Comparison of ENCODE assay signal across 12 cellular contexts in genomic region chr5:135028791-135029467, GRCh38. TPM values are rescaled to one million over a fixed set of nuclear protein-coding genes. Genes with fewer than 3 reads are reported as not detected.
DNase-seq lines count a peak whose midpoint lies in the region; ATAC-seq and TF ChIP-seq lines count a peak whose summit lies in the region.
"Had no signal": no experiment of that assay in that cellular context is flagged by ENCODE, and none has a peak within 500 bp of the region (broad histone marks: within the 10 kb centered on the region; RNA-seq: fewer than 3 reads in every experiment).

No MANE protein-coding gene starts in this region.

- ATAC-seq in esophagus mucosa, result peak; percentile 5
- no peak for ATAC-seq in naive thymus-derived CD4-positive, alpha-beta T cell
- ATAC-seq in GM19463 (IDR thresholded peaks at IDR 0.05; ENCODE audit: unreplicated experiment), result no peak

- TF ChIP-seq CTCF in adrenal gland (IDR thresholded peaks at IDR 0.05) (no peak), right atrium auricular region (IDR thresholded peaks at IDR 0.05) (no peak)

- WGBS in adrenal gland, 4 donors, result 13 to 22% (median 16%) methylated on average over 32 to 62 of the region's 62 CpGs

- TF ChIP-seq POLR2A in adrenal gland (IDR thresholded peaks at IDR 0.05), result no peak

- CTCF ChIA-PET in naive thymus-derived CD4-positive, alpha-beta T cell (lab: Charles Lee), result no interaction called here

- H3K9ac ChIP-seq in ES-I3 (ENCODE audit: low read depth, low read length), result peak overlapping the region; percentile 16; the same call in 1 of the 2 replicates
- H3K9ac ChIP-seq in NT2/D1 (ENCODE audit: insufficient read length, low read depth), result no peak overlapping the region

- H3K4me1 ChIP-seq in ES-I3 (ENCODE audit: insufficient read depth, low read length) (peaks cover 20% of the 10 kb centered on the region), NT2/D1 (ENCODE audit: insufficient read depth, insufficient read length) (peaks cover 4% of the 10 kb centered on the region), adrenal gland (replicated peaks in 1 of 2) (peaks cover 20 to 27% of the 10 kb centered on the region in 2 donors), right atrium auricular region (peaks cover 0 to 48% of the 10 kb centered on the region in 2 donors), SJCRH30 (peaks cover 25% of the 10 kb centered on the region)
- peaks cover 0 to 14% of the 10 kb centered on the region in 2 donors for H3K4me1 ChIP-seq in naive thymus-derived CD4-positive, alpha-beta T cell (ENCODE audit: control insufficient read depth in 2 of 2, insufficient read depth in 2 of 2, low read length in 2 of 2)

- H3K9me3 ChIP-seq in ES-I3 (ENCODE audit: control insufficient read depth, insufficient read depth, low read length) (no peaks in the 10 kb centered on the region), NT2/D1 (ENCODE audit: insufficient read depth, low read length) (no peaks in the 10 kb centered on the region), adrenal gland (replicated peaks in 1 of 3) (no peaks in the 10 kb centered on the region), right atrium auricular region (no peaks in the 10 kb centered on the region), SJCRH30 (replicated peaks) (no peaks in the 10 kb centered on the region)
- H3K9me3 ChIP-seq in naive thymus-derived CD4-positive, alpha-beta T cell (ENCODE audit: control insufficient read depth in 2 of 3, low read length in 3 of 3), result no peaks in the 10 kb centered on the region
- H3K9me3 ChIP-seq: suprapubic skin had no signal

- no peak overlapping the region for H3K27ac ChIP-seq in naive thymus-derived CD4-positive, alpha-beta T cell (ENCODE audit: low read depth, low read length)
- no peak overlapping the region for H3K27ac ChIP-seq in adrenal gland
- H3K27ac ChIP-seq in right atrium auricular region, result no peak overlapping the region
- H3K27ac ChIP-seq in SJCRH30, result no peak overlapping the region
- H3K27ac ChIP-seq: suprapubic skin had no signal

- H3K4me1 Mint-ChIP-seq in naive thymus-derived CD4-positive, alpha-beta T cell, result peaks cover 26 to 51% (median 36%) of the 10 kb centered on the region in 7 donors

- DNase-seq in NT2/D1 (ENCODE audit: low read depth, low spot score) (no peak), adrenal gland (no peak), right atrium auricular region (ENCODE audit: low spot score) (no peak), SJCRH30 (no peak)
- DNase-seq in naive thymus-derived CD4-positive, alpha-beta T cell, result no peak
- DNase-seq: effector CD4-positive, alpha-beta T cell; MM.1S; NCI-H2171 had no signal

- POLR2A ChIA-PET in naive thymus-derived CD4-positive, alpha-beta T cell (lab: Charles Lee), result no interaction called here

- H3K27ac Mint-ChIP-seq in naive thymus-derived CD4-positive, alpha-beta T cell, result peak overlapping the region in 2 of 9 donors; percentile 25 to 28

- H3K4me3 ChIP-seq in NT2/D1 (ENCODE audit: insufficient read length, low read depth) (peak overlapping the region; percentile 18), adrenal gland (no peak overlapping the region), right atrium auricular region (no peak overlapping the region), SJCRH30 (no peak overlapping the region)
- H3K4me3 ChIP-seq in naive thymus-derived CD4-positive, alpha-beta T cell (ENCODE audit: low read length), result no peak overlapping the region
- H3K4me3 ChIP-seq: suprapubic skin had no signal

- H3K9me3 Mint-ChIP-seq in naive thymus-derived CD4-positive, alpha-beta T cell, result peaks cover 0 to 12% (median 4%) of the 10 kb centered on the region in 11 donors

- peaks cover 77% of the 10 kb centered on the region for H3K27me3 ChIP-seq in NT2/D1 (ENCODE audit: insufficient read depth, insufficient read length)
- H3K27me3 ChIP-seq in naive thymus-derived CD4-positive, alpha-beta T cell (ENCODE audit: control insufficient read depth in 2 of 2, insufficient read depth in 2 of 2, low read length in 2 of 2), result peaks cover 0 to 32% of the 10 kb centered on the region in 2 donors
- peaks cover 71% of the 10 kb centered on the region for H3K27me3 ChIP-seq in adrenal gland
- H3K27me3 ChIP-seq in right atrium auricular region, result peaks cover 49 to 63% of the 10 kb centered on the region in 2 donors
- H3K27me3 ChIP-seq in SJCRH30, result no peaks in the 10 kb centered on the region

- H3K36me3 ChIP-seq in ES-I3 (ENCODE audit: insufficient read depth, low read length), result no peaks in the 10 kb centered on the region
- no peaks in the 10 kb centered on the region for H3K36me3 ChIP-seq in NT2/D1 (ENCODE audit: insufficient read depth, insufficient read length, low read length)
- H3K36me3 ChIP-seq in naive thymus-derived CD4-positive, alpha-beta T cell (ENCODE audit: control insufficient read depth in 2 of 3, insufficient read depth in 3 of 3, low read length in 3 of 3), result no peaks in the 10 kb centered on the region
- H3K36me3 ChIP-seq in adrenal gland (replicated peaks in 1 of 2), result no peaks in the 10 kb centered on the region
- no peaks in the 10 kb centered on the region for H3K36me3 ChIP-seq in right atrium auricular region
- H3K36me3 ChIP-seq in SJCRH30, result peaks cover 32% of the 10 kb centered on the region
- H3K36me3 ChIP-seq: suprapubic skin had no signal

- intact Hi-C loops in naive thymus-derived CD4-positive, alpha-beta T cell (cut with micrococcal nuclease), result loop anchor here (2.0 to 5.0 kb wide), 2 partner anchors 290 to 508 kb away; partner anchors contain the start of genes CAMLG (in 1 of the 2) and NEUROG1 (in 1 of the 2)
- intact Hi-C loops in adrenal gland (cut with DNase I), result no loop called here

- peaks cover 62 to 72% (median 65%) of the 10 kb centered on the region in 5 donors for H3K27me3 Mint-ChIP-seq in naive thymus-derived CD4-positive, alpha-beta T cell

- H3K36me3 Mint-ChIP-seq in naive thymus-derived CD4-positive, alpha-beta T cell, result peaks cover 0 to 5% (median 0%) of the 10 kb centered on the region in 5 donors

- peak overlapping the region in 8 of 10 donors; percentile 7 to 65 (median 38) for H3K4me3 Mint-ChIP-seq in naive thymus-derived CD4-positive, alpha-beta T cell

RNA-seq across cellular contexts. Expression of gene PITX1, which starts 5.1 kb away (rescaled TPM):
- total RNA-seq in esophagus mucosa, result 689 TPM
- under 1 TPM in 1 of 5 experiments, not detected in 4; 0.17 TPM for total RNA-seq in naive thymus-derived CD4-positive, alpha-beta T cell
- not detected for polyA plus RNA-seq in naive thymus-derived CD4-positive, alpha-beta T cell
- 1 to 10 TPM in 5 of 8 donors, under 1 TPM in 3; 0.53 to 6.7 (median 2.3) TPM for total RNA-seq in adrenal gland
- under 1 TPM; 0.18 to 0.40 (median 0.37) TPM for polyA plus RNA-seq in adrenal gland
- total RNA-seq in right atrium auricular region, result not detected
- 37.8 and 38.5 TPM in 2 replicates for total RNA-seq in SJCRH30 (2014; rRNA removed; shearing (Covaris generic))

Comparison
In these comparisons a context has a peak if more than half of its experiments do, and no peak if none do; other contexts are left out.
1. RNA of gene PITX1, which starts 5.1 kb away (total RNA-seq): 689 TPM in esophagus mucosa (single experiment); 37.8 to 38.5 TPM in SJCRH30, 0.53 to 6.7 TPM in adrenal gland, 0.17 TPM in naive thymus-derived CD4-positive, alpha-beta T cell and not detected in right atrium auricular region; every median in the first group is over 10 times any median in the second.
2. intact Hi-C loops: an anchor here in naive thymus-derived CD4-positive, alpha-beta T cell (2.0 to 5.0 kb wide); none called in adrenal gland.